In genomic region chr16:22900863-22901262, GRCh38 we compare ENCODE assay signal across 8 cellular contexts.
"Had no signal": no experiment of that assay in that cellular context is flagged by ENCODE, and none has a peak within 500 bp of the region (broad histone marks: within the 10 kb centered on the region; RNA-seq: fewer than 3 reads in every experiment).

No MANE protein-coding gene starts in this region.

- H3K27ac ChIP-seq: GM23248 had no signal

- H3K4me1 ChIP-seq: HAP-1 had no signal

- ATAC-seq: HCT116, K562 had no signal

- H3K4me3 Mint-ChIP-seq: HFFc6 had no signal

- H3K9ac ChIP-seq: GM23248 had no signal

- H3K4me3 ChIP-seq: GM23248, HAP-1, K562 had no signal

- DNase-seq: GM23248, GOT3, H7, HFFc6, IMR-90 had no signal

- H3K27ac Mint-ChIP-seq: HFFc6 had no signal

- H2AFZ ChIP-seq: GM23248 had no signal

- H3K9me3 Mint-ChIP-seq: HFFc6 had no signal
